In the genomic region with DNA sequence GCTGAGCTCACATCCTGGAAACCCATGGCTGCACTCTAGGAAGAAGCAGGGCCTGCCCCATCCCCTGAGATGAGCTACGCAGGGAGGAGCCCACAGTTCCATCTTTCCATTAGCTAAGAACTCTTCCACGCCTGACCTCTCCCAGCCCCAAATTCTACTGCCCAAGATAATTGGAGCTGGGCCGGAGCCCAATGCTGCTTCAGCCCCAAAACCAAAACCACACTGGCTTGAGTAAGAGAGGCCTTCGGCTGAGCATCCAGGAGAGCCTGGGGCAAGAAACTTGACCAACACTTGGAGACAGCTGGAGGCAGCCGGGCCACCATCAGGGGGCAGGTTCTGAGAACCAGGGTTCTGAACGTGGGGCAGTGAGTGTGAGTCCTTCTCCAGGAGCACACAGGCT, we compare ENCODE assay signal across 13 cellular contexts.
DNase-seq lines count a peak whose midpoint lies in the region; ATAC-seq and TF ChIP-seq lines count a peak whose summit lies in the region.
"Had no signal": no experiment of that assay in that cellular context is flagged by ENCODE, and none has a peak within 500 bp of the region (broad histone marks: within the 10 kb centered on the region; RNA-seq: fewer than 3 reads in every experiment).

No MANE protein-coding gene starts in this region.

- H3K4me1 ChIP-seq in right cardiac atrium (ENCODE audit: control insufficient read depth, insufficient read depth, low read length) (peaks cover 7% of the 10 kb centered on the region), aorta (ENCODE audit: control insufficient read depth in 1 of 2, insufficient read depth in 2 of 2, low read length in 2 of 2) (no peaks in the 10 kb centered on the region), HAP-1 (no peaks in the 10 kb centered on the region)
- H3K4me1 ChIP-seq: SJSA1 had no signal

- H3K9me3 ChIP-seq in right cardiac atrium (ENCODE audit: control insufficient read depth, low read length), result no peaks in the 10 kb centered on the region
- no peaks in the 10 kb centered on the region for H3K9me3 ChIP-seq in aorta (ENCODE audit: control insufficient read depth, low read length)
- H3K9me3 ChIP-seq in HAP-1, result no peaks in the 10 kb centered on the region
- H3K9me3 ChIP-seq: SJSA1 had no signal

- H3K36me3 ChIP-seq in aorta (ENCODE audit: control insufficient read depth in 1 of 2, insufficient read depth in 2 of 2, low read length in 1 of 2), result no peaks in the 10 kb centered on the region
- H3K36me3 ChIP-seq in HAP-1 (replicated peaks), result no peaks in the 10 kb centered on the region
- H3K36me3 ChIP-seq: SJSA1 had no signal

- intact Hi-C loops in Right ventricle myocardium inferior (cut with DNase I), result no loop called here
- intact Hi-C loops in cardiac septum (cut with DNase I), result loop anchor here (2.0 kb wide), 1 partner anchor 20 kb away; no protein-coding TSS in a partner anchor
- intact Hi-C loops in right cardiac atrium (cut with DNase I), result no loop called here
- intact Hi-C loops in aorta (cut with DNase I), result no loop called here

- in situ Hi-C loops in astrocyte of the spinal cord (cut with HindIII; ENCODE audit: low sequenced_read_pairs), result no loop called here
- in situ Hi-C loops in HAP-1 (cut with MboI; ENCODE audit: low sequenced_read_pairs), result no loop called here

- peak; percentile 6 for TF ChIP-seq CTCF in astrocyte of the spinal cord (IDR thresholded peaks at IDR 0.05; ENCODE audit: low read depth, low read length)
- no peak for TF ChIP-seq CTCF in omental fat pad (IDR thresholded peaks at IDR 0.05)

- DNase-seq in Right ventricle myocardium inferior (ENCODE audit: missing footprints) (no peak), cardiac septum (ENCODE audit: low spot score) (no peak), astrocyte of the spinal cord (ENCODE audit: low read depth, low spot score) (peak; percentile 56), right cardiac atrium (peak; percentile 72 to 84 (median 83)), aorta (peak in 1 of 2 donors; percentile 77), DMS79 treated with DMSO at 0.1 percent for 48 hours (lab: John Stamatoyannopoulos, UW) (no peak), omental fat pad (ENCODE audit: low spot score) (no peak), HAP-1 (ENCODE audit: low spot score in 2 of 2) (no peak)
- DNase-seq: activated CD4-positive, alpha-beta T cell treated with anti-CD3 and anti-CD28 coated beads for 48 hours; activated naive CD4-positive, alpha-beta T cell treated with anti-CD3 and anti-CD28 coated beads, Interleukin-2, amount 10 ng/mL, durations not matched to agents 7 days and 5 days; HCEC 1CT had no signal

- no peak overlapping the region for H3K27ac ChIP-seq in right cardiac atrium (ENCODE audit: low read length)
- no peak overlapping the region for H3K27ac ChIP-seq in aorta (ENCODE audit: low read depth in 1 of 2, low read length in 2 of 2)
- H3K27ac ChIP-seq: KMS-11, SJSA1 had no signal

- ATAC-seq in Right ventricle myocardium inferior, result peak; percentile 68
- peak; percentile 64 to 74 for ATAC-seq in right cardiac atrium
- peak; percentile 60 for ATAC-seq in aorta (ENCODE audit: low FRiP score)
- no peak for ATAC-seq in omental fat pad (ENCODE audit: low FRiP score)

- H3K4me3 ChIP-seq in astrocyte of the spinal cord (ENCODE audit: low read depth, low read length), result no peak overlapping the region
- H3K4me3 ChIP-seq in right cardiac atrium (ENCODE audit: low read length), result no peak overlapping the region
- H3K4me3 ChIP-seq in aorta (ENCODE audit: low read length in 2 of 2), result no peak overlapping the region
- no peak overlapping the region for H3K4me3 ChIP-seq in HAP-1
- H3K4me3 ChIP-seq: SJSA1 had no signal

- no peaks in the 10 kb centered on the region for H3K27me3 ChIP-seq in right cardiac atrium (ENCODE audit: control insufficient read depth, insufficient read depth)
- H3K27me3 ChIP-seq in aorta (ENCODE audit: control insufficient read depth in 1 of 2, insufficient read depth in 2 of 2, low read length in 1 of 2), result no peaks in the 10 kb centered on the region
- H3K27me3 ChIP-seq in HAP-1 (ENCODE audit: low read depth), result no peaks in the 10 kb centered on the region
- H3K27me3 ChIP-seq: SJSA1 had no signal

- WGBS in right cardiac atrium, result 64% methylated on average over 6 of the region's 6 CpGs
- 95 to 96% methylated on average over 6 of the region's 6 CpGs for WGBS in aorta, 2 donors

Comparison
In these comparisons a context has a peak if more than half of its experiments do, and no peak if none do; other contexts are left out.
1. DNase-seq: peak in astrocyte of the spinal cord (single experiment) and right cardiac atrium (3 of 3); none in Right ventricle myocardium inferior (single experiment), cardiac septum (single experiment), DMS79 treated with DMSO at 0.1 percent for 48 hours (single experiment), omental fat pad (single experiment) and HAP-1 (0 of 2).